Comparison of ENCODE assay signal across 9 cellular contexts in genomic region chr1:9413877-9414213, GRCh38.
DNase-seq lines count a peak whose midpoint lies in the region; ATAC-seq, FAIRE-seq and TF ChIP-seq lines count a peak whose summit lies in the region.
"Had no signal": no experiment of that assay in that cellular context is flagged by ENCODE, and none has a peak within 500 bp of the region (broad histone marks: within the 10 kb centered on the region; RNA-seq: fewer than 3 reads in every experiment).

No MANE protein-coding gene starts in this region.

- RAD21 ChIA-PET in GM12878 (lab: Charles Lee; ENCODE audit: unreplicated experiment): interaction anchor here (1.1 to 3.2 kb wide), 8 partner anchors 9 to 145 kb away, joined by 3 to 74 read pairs (median 6); no protein-coding TSS in a partner anchor

- no peak for FAIRE-seq in GM12878 (lab: Jason Lieb, UNC)
- FAIRE-seq in frontal cortex (lab: Jason Lieb, UNC): no peak

- H3K4me3 ChIP-seq in GM12878 (peak overlapping the region; percentile 22; the same call in 1 of the 2 replicates), mucosa of rectum (ENCODE audit: low read length in 2 of 2) (no peak overlapping the region)

- no peaks in the 10 kb centered on the region for H3K79me2 ChIP-seq in GM12878 (ENCODE audit: control insufficient read depth, insufficient read depth, low read length)

- no TSS peak for BruUV-seq in GM12878 (replicated peaks; lab: Mats Ljungman, UMichigan)

- peak overlapping the region; percentile 90 for H3K27ac ChIP-seq in GM12878 (ENCODE audit: control insufficient read depth, insufficient read depth)
- peak overlapping the region; percentile 72 to 82 for H3K27ac ChIP-seq in mucosa of rectum (ENCODE audit: low read depth in 2 of 2, low read length in 2 of 2)

- H2AFZ ChIP-seq in GM12878 (ENCODE audit: control insufficient read depth, low read depth, low read length): no peak overlapping the region

- no peak for TF ChIP-seq RAD21 in GM12878 (IDR thresholded peaks at IDR 0.05; ENCODE audit: insufficient read depth, low read depth, low read length)

- TF ChIP-seq EP300 in GM12878 (IDR thresholded peaks at IDR 0.05; ENCODE audit: borderline replicate concordance in 1 of 2, control insufficient read depth in 1 of 2, low read depth in 2 of 2, low read length in 2 of 2): no peak

- no peak for TF ChIP-seq CTCF in GM12878 (IDR thresholded peaks at IDR 0.05 in 2 of 3, conservative IDR thresholded peaks at IDR 0.05 in 1 of 3; ENCODE audit: control insufficient read depth in 2 of 3, extremely low read depth in 1 of 3, insufficient read depth in 1 of 3, low read depth in 3 of 3, low read length in 3 of 3)

- intact Hi-C loops in GM12878 (cut with micrococcal nuclease; ENCODE audit: unreplicated experiment): loop anchor here (1.0 to 5.0 kb wide), 2 partner anchors 12 to 337 kb away; no protein-coding TSS in a partner anchor

- peak overlapping the region; percentile 98 for H3K4me2 ChIP-seq in GM12878 (ENCODE audit: control insufficient read depth, insufficient read depth)

- POLR2A ChIA-PET in GM12878 (lab: Charles Lee): interaction anchor here (3.8 kb wide), 1 partner anchor 11 kb away, joined by 59 read pairs; no protein-coding TSS in a partner anchor

- H3K9ac ChIP-seq in GM12878 (ENCODE audit: control insufficient read depth, insufficient read depth, low read length) (peak overlapping the region; percentile 53; the same call in 1 of the 2 replicates), mucosa of rectum (ENCODE audit: low read depth in 1 of 2, low read length in 2 of 2) (peak overlapping the region; percentile 6 to 52)

- ATAC-seq in HG02938 (IDR thresholded peaks at IDR 0.05; ENCODE audit: unreplicated experiment) (peak; percentile 3), GM12878 (peak; percentile 17; the same call in 2 of the 3 replicates), HG03521 (IDR thresholded peaks at IDR 0.05; ENCODE audit: unreplicated experiment) (no peak)

- no peaks in the 10 kb centered on the region for H3K27me3 ChIP-seq in GM12878 (replicated peaks in 1 of 2; ENCODE audit: control insufficient read depth in 2 of 2, insufficient read depth in 2 of 2, low read length in 1 of 2)
- peaks cover 0 to 2% of the 10 kb centered on the region in 2 donors for H3K27me3 ChIP-seq in mucosa of rectum (ENCODE audit: control insufficient read depth in 2 of 2, insufficient read depth in 2 of 2, low read length in 2 of 2)

- no peak for TF ChIP-seq POLR2A in GM12878 (IDR thresholded peaks at IDR 0.05; ENCODE audit: low read depth, low read length)

- SMC1A ChIA-PET in GM12878 (lab: Charles Lee; ENCODE audit: uncharacterized antibody, unreplicated experiment): interaction anchor here (3.0 to 4.9 kb wide), 2 partner anchors 11 to 125 kb away, joined by 10 to 63 read pairs; no protein-coding TSS in a partner anchor

- H3K9me3 ChIP-seq in GM12878 (replicated peaks; ENCODE audit: control insufficient read depth, insufficient read depth, low read length) (no peaks in the 10 kb centered on the region; the same call in 2 of the 3 replicates), mucosa of rectum (ENCODE audit: control insufficient read depth in 2 of 2, low read length in 2 of 2) (no peaks in the 10 kb centered on the region)

- in situ Hi-C loops in GM12878 (cut with MboI): no loop called here

- H3K4me1 ChIP-seq in GM12878 (ENCODE audit: control insufficient read depth, insufficient read depth, low read length) (peaks cover 61% of the 10 kb centered on the region), mucosa of rectum (ENCODE audit: control insufficient read depth in 2 of 2, insufficient read depth in 2 of 2, low read length in 2 of 2) (peaks cover 14% of the 10 kb centered on the region in 2 donors)

- DNase-seq in AG08395 (ENCODE audit: low spot score): peak; percentile 63
- DNase-seq in GM12878 (ENCODE audit: low read depth, low spot score): no peak
- no peak for DNase-seq in globus pallidus (ENCODE audit: low spot score)
- no peak for DNase-seq in medulla oblongata (ENCODE audit: extremely low spot score)
- DNase-seq in frontal cortex (ENCODE audit: low spot score in 2 of 2): no peak
- DNase-seq: NCI-H774 had no signal

- no peaks in the 10 kb centered on the region for H4K20me1 ChIP-seq in GM12878 (ENCODE audit: control insufficient read depth, insufficient read depth)

- H3K36me3 ChIP-seq in GM12878 (ENCODE audit: control insufficient read depth in 2 of 2, insufficient read depth in 2 of 2, low read length in 1 of 2) (no peaks in the 10 kb centered on the region), mucosa of rectum (ENCODE audit: control insufficient read depth in 2 of 2, insufficient read depth in 2 of 2, low read length in 2 of 2) (no peaks in the 10 kb centered on the region)

- WGBS in GM12878 (ENCODE audit: insufficient coverage, insufficient replicate concordance, low lambda C conversion rate, missing lambda C conversion rate): 6% methylated on average over 4 of the region's 4 CpGs

- CTCF ChIA-PET in GM12878 (lab: Yijun Ruan, JAX): interaction anchor here (0.6 to 2.5 kb wide), 5 partner anchors 9 to 177 kb away, joined by 3 to 30 read pairs (median 3); no protein-coding TSS in a partner anchor

TF ChIP-seq in GM12878, 131 proteins besides CTCF, POLR2A, EP300 and RAD21:
- 0 out of 2 replicates have a peak, but pooled peaks have one; percentile 4 for TF ChIP-seq CREB1 (IDR thresholded peaks at IDR 0.05; ENCODE audit: low read depth)
- TF ChIP-seq PML (IDR thresholded peaks at IDR 0.05; ENCODE audit: low read length): no peak
- no peak for TF ChIP-seq ATF3 (IDR thresholded peaks at IDR 0.05; ENCODE audit: borderline replicate concordance, extremely low read depth, low read depth, low read length)
- TF ChIP-seq BCL11A (IDR thresholded peaks at IDR 0.05; ENCODE audit: low read depth, low read length): no peak
- TF ChIP-seq RAD51 (IDR thresholded peaks at IDR 0.05): no peak
- peak in 1 of 2 experiments; percentile 91; a peak in 2 of 4 replicates for TF ChIP-seq IKZF2 (IDR thresholded peaks at IDR 0.05)
- 0 out of 2 replicates have a peak, but pooled peaks have one; percentile 44 for TF ChIP-seq RELB (IDR thresholded peaks at IDR 0.05; ENCODE audit: low read depth)
- TF ChIP-seq IKZF1 (conservative IDR thresholded peaks at IDR 0.05): peak; percentile 13; the same call in 1 of the 2 replicates
